Comparison of ENCODE assay signal across 8 cellular contexts in the genomic region with DNA sequence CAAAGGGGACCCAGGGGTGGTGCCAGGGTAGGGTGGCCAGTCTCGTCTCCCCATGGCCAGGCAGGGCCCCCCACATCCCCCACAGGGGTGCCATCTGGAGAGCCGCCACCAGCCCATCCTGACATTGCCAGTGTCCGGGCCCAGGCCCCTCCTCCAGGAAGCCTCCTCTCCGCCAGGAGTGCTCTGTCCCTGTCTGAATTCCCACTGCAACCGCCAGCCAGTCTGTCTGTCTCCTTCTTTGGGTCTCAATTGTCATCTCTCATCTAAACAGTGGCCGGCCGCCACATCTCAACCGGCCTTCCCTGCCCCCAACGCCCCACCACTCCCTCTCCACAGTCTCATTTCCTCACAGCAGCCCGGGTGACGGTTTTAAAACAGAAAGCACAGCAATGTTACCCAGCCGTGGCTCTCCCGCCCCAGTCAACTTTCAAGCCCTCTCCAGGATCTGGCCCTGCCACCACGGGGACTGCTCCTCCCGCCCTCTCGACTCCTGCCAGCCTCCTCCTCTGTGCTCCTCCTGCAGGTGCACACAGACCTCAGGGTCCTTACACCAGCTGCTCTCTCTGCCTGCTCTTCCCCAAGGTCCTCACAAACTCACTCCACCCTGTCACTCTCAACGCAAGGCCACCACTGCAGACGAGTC. TPM values are rescaled to one million over a fixed set of nuclear protein-coding genes. Genes with fewer than 3 reads are reported as not detected.
DNase-seq lines count a peak whose midpoint lies in the region; ATAC-seq lines count a peak whose summit lies in the region.

No MANE protein-coding gene starts in this region.

- peak; percentile 33 for ATAC-seq in HG02973 (IDR thresholded peaks at IDR 0.05; ENCODE audit: unreplicated experiment)
- peak; percentile 50 for ATAC-seq in activated naive CD8-positive, alpha-beta T cell treated with anti-CD3 and anti-CD28 coated beads, Interleukin-2, amount 10 ng/mL, durations not matched to agents 7 days and 5 days (ENCODE audit: low read depth)

- no peaks in the 10 kb centered on the region for H3K27me3 Mint-ChIP-seq in activated naive CD8-positive, alpha-beta T cell treated with anti-CD3 and anti-CD28 coated beads, Interleukin-2, amount 10 ng/mL, durations not matched to agents 7 days and 5 days

- peaks cover 4% of the 10 kb centered on the region for H3K36me3 Mint-ChIP-seq in activated naive CD8-positive, alpha-beta T cell treated with anti-CD3 and anti-CD28 coated beads, Interleukin-2, amount 10 ng/mL, durations not matched to agents 7 days and 5 days

- H3K27me3 ChIP-seq in muscle layer of duodenum (ENCODE audit: low read depth, low read length): no peaks in the 10 kb centered on the region

- no peaks in the 10 kb centered on the region for H3K9me3 Mint-ChIP-seq in activated naive CD8-positive, alpha-beta T cell treated with anti-CD3 and anti-CD28 coated beads, Interleukin-2, amount 10 ng/mL, durations not matched to agents 7 days and 5 days

- H3K27ac ChIP-seq in muscle layer of duodenum (ENCODE audit: low read length): peak overlapping the region; percentile 82

- peak overlapping the region; percentile 84 for H3K4me3 Mint-ChIP-seq in activated naive CD8-positive, alpha-beta T cell treated with anti-CD3 and anti-CD28 coated beads, Interleukin-2, amount 10 ng/mL, durations not matched to agents 7 days and 5 days

- H3K9me3 ChIP-seq in muscle layer of duodenum (ENCODE audit: control insufficient read depth in 1 of 2, low read length in 2 of 2): no peaks in the 10 kb centered on the region

- H3K27ac Mint-ChIP-seq in activated naive CD8-positive, alpha-beta T cell treated with anti-CD3 and anti-CD28 coated beads, Interleukin-2, amount 10 ng/mL, durations not matched to agents 7 days and 5 days: peak overlapping the region; percentile 98

- no peaks in the 10 kb centered on the region for H3K36me3 ChIP-seq in muscle layer of duodenum (ENCODE audit: control insufficient read depth in 1 of 2, insufficient read depth in 2 of 2, low read length in 2 of 2)

- DNase-seq in NCI-H2171 treated with DMSO at 0.1 percent for 48 hours (lab: John Stamatoyannopoulos, UW): peak; percentile 59
- no peak for DNase-seq in NCI-H2171 (lab: John Stamatoyannopoulos, UW)
- peak; percentile 87 for DNase-seq in NOMO-1 treated with DMSO at 0.1 percent for 48 hours (lab: John Stamatoyannopoulos, UW; ENCODE audit: unreplicated experiment)
- DNase-seq in activated naive CD8-positive, alpha-beta T cell treated with anti-CD3 and anti-CD28 coated beads, Interleukin-2, amount 10 ng/mL, durations not matched to agents 7 days and 5 days: no peak
- DNase-seq in mesenteric fat pad (ENCODE audit: low spot score): no peak
- no peak for DNase-seq in AML-193 (lab: John Stamatoyannopoulos, UW)

- H3K4me1 Mint-ChIP-seq in activated naive CD8-positive, alpha-beta T cell treated with anti-CD3 and anti-CD28 coated beads, Interleukin-2, amount 10 ng/mL, durations not matched to agents 7 days and 5 days: peaks cover 44% of the 10 kb centered on the region

- peaks cover 15 to 21% of the 10 kb centered on the region in 2 donors for H3K4me1 ChIP-seq in muscle layer of duodenum (ENCODE audit: control insufficient read depth in 1 of 2, insufficient read depth in 2 of 2, low read length in 2 of 2)

- peak overlapping the region; percentile 16 to 37 for H3K4me3 ChIP-seq in muscle layer of duodenum (ENCODE audit: low read depth in 1 of 2, low read length in 2 of 2)

- POLR2A ChIA-PET in activated naive CD8-positive, alpha-beta T cell treated with anti-CD3 and anti-CD28 coated beads, Interleukin-2, amount 10 ng/mL, durations not matched to agents 7 days and 5 days (lab: Charles Lee): interaction anchor here (1.2 to 6.0 kb wide), 4 partner anchors 11 to 436 kb away, joined by 3 to 35 read pairs (median 7); no protein-coding TSS in a partner anchor

RNA-seq across cellular contexts. Expression of gene IQSEC1, which starts 57.0 kb away (rescaled TPM):
- 10 to 100 TPM; 59.5 to 64.6 TPM for total RNA-seq in activated naive CD8-positive, alpha-beta T cell treated with anti-CD3 and anti-CD28 coated beads, Interleukin-2, amount 10 ng/mL, durations not matched to agents 7 days and 5 days
- total RNA-seq in mesenteric fat pad: 70.1 TPM

Comparison
In these comparisons a context has a peak if more than half of its experiments do, and no peak if none do; other contexts are left out.
1. DNase-seq: peak in NCI-H2171 treated with DMSO at 0.1 percent for 48 hours (single experiment) and NOMO-1 treated with DMSO at 0.1 percent for 48 hours (single experiment); none in NCI-H2171 (single experiment), activated naive CD8-positive, alpha-beta T cell treated with anti-CD3 and anti-CD28 coated beads, Interleukin-2, amount 10 ng/mL, durations not matched to agents 7 days and 5 days (single experiment), mesenteric fat pad (single experiment) and AML-193 (0 of 2).